In genomic region chr7:103857435-103857834, GRCh38 we compare ENCODE assay signal across 16 cellular contexts.
A peak's percentile ranks its signal among the peaks of the same experiment; 100 is the strongest.
DNase-seq lines count a peak whose midpoint lies in the region; ATAC-seq and TF ChIP-seq lines count a peak whose summit lies in the region.
"Had no signal": no experiment of that assay in that cellular context is flagged by ENCODE, and none has a peak within 500 bp of the region (broad histone marks: within the 10 kb centered on the region; RNA-seq: fewer than 3 reads in every experiment).

No MANE protein-coding gene starts in this region.

- H3K9me3 Mint-ChIP-seq in endodermal cell = no peaks in the 10 kb centered on the region
- no peaks in the 10 kb centered on the region for H3K9me3 Mint-ChIP-seq in stimulated activated naive B cell treated with anti-CD40 and anti-IgM and Interleukin-4, amounts not matched to agents 10 μg/mL and 1 μg/mL and 100 μg/mL, for 72 hours
- H3K9me3 Mint-ChIP-seq: activated CD4-positive, alpha-beta T cell treated with anti-CD3 and anti-CD28 coated beads, Interleukin-2, amount 10 ng/mL, durations not matched to agents 24 days and 14 days; activated T-cell treated with anti-CD3 and anti-CD28 coated beads, Interleukin-2, amount 50 U/mL, for 4 hours had no signal

- H3K36me3 ChIP-seq in endodermal cell (ENCODE audit: control insufficient read depth, insufficient read depth, low read length) = no peaks in the 10 kb centered on the region
- no peaks in the 10 kb centered on the region for H3K36me3 ChIP-seq in mammary epithelial cell (ENCODE audit: insufficient read depth, low read length)
- H3K36me3 ChIP-seq: right atrium auricular region had no signal

- no peaks in the 10 kb centered on the region for H3K4me1 Mint-ChIP-seq in endodermal cell
- no peaks in the 10 kb centered on the region for H3K4me1 Mint-ChIP-seq in stimulated activated naive B cell treated with anti-CD40 and anti-IgM and Interleukin-4, amounts not matched to agents 10 μg/mL and 1 μg/mL and 100 μg/mL, for 72 hours
- H3K4me1 Mint-ChIP-seq: activated CD4-positive, alpha-beta T cell treated with anti-CD3 and anti-CD28 coated beads, Interleukin-2, amount 10 ng/mL, durations not matched to agents 24 days and 14 days; natural killer cell had no signal

- no peak overlapping the region for H3K4me3 ChIP-seq in endodermal cell (ENCODE audit: low read length)
- H3K4me3 ChIP-seq in mammary epithelial cell (replicated peaks in 1 of 3; ENCODE audit: insufficient read depth in 1 of 3, low read depth in 2 of 3, low read length in 3 of 3) = no peak overlapping the region
- H3K4me3 ChIP-seq: GM23248, right atrium auricular region had no signal

- no peaks in the 10 kb centered on the region for H4K20me1 ChIP-seq in mammary epithelial cell (ENCODE audit: insufficient read depth, low read length)

- no peaks in the 10 kb centered on the region for H3K27me3 Mint-ChIP-seq in endodermal cell (ENCODE audit: insufficient read depth)
- H3K27me3 Mint-ChIP-seq in stimulated activated naive B cell treated with anti-CD40 and anti-IgM and Interleukin-4, amounts not matched to agents 10 μg/mL and 1 μg/mL and 100 μg/mL, for 72 hours = no peaks in the 10 kb centered on the region
- H3K27me3 Mint-ChIP-seq: activated CD4-positive, alpha-beta T cell treated with anti-CD3 and anti-CD28 coated beads, Interleukin-2, amount 10 ng/mL, durations not matched to agents 24 days and 14 days had no signal

- H3K27ac ChIP-seq in endodermal cell (ENCODE audit: low read depth, low read length) (no peak overlapping the region), mammary epithelial cell (ENCODE audit: insufficient read depth, low read depth, low read length) (no peak overlapping the region)
- H3K27ac ChIP-seq: GM23248, right atrium auricular region had no signal

- CTCF ChIA-PET in mammary epithelial cell (lab: Charles Lee; ENCODE audit: low non-redundant PET) = no interaction called here

- H3K79me2 ChIP-seq in mammary epithelial cell (ENCODE audit: insufficient read depth, low read length) = no peaks in the 10 kb centered on the region

- 63 to 70% methylated on average over 1 to 4 of the region's 4 CpGs for WGBS in endodermal cell (ENCODE audit: insufficient coverage in 1 of 2, insufficient read length in 1 of 2), 2 experiments
- 25% methylated on average over 4 of the region's 4 CpGs for WGBS in mammary epithelial cell (ENCODE audit: low coverage, missing lambda C conversion rate)

- ATAC-seq in stimulated activated naive B cell treated with anti-CD40 and anti-IgM and Interleukin-4, amounts not matched to agents 10 μg/mL and 1 μg/mL and 100 μg/mL, for 72 hours (replicated peaks) = no peak
- ATAC-seq: activated T-cell treated with anti-CD3 and anti-CD28 coated beads, Interleukin-2, amount 50 U/mL, for 4 hours; natural killer cell; stimulated activated naive CD8-positive, alpha-beta T cell treated with anti-CD3 and anti-CD28 coated beads, Interleukin-15, Interleukin-2, amounts not matched to agents 100 U/mL and 50 U/mL, for 24 hours had no signal

- H3K9me3 ChIP-seq in endodermal cell (ENCODE audit: control insufficient read depth, low read length) = no peaks in the 10 kb centered on the region
- no peaks in the 10 kb centered on the region for H3K9me3 ChIP-seq in mammary epithelial cell (replicated peaks; ENCODE audit: insufficient read depth, low read length)
- H3K9me3 ChIP-seq: right atrium auricular region had no signal

- TF ChIP-seq CTCF in endodermal cell (conservative IDR thresholded peaks at IDR 0.05) = peak; percentile 46
- no peak for TF ChIP-seq CTCF in mammary epithelial cell (conservative IDR thresholded peaks at IDR 0.05 in 1 of 2, IDR thresholded peaks at IDR 0.05 in 1 of 2; ENCODE audit: extremely low read depth in 1 of 2, insufficient read depth in 1 of 2, low read depth in 1 of 2, low read length in 2 of 2)

- no peak overlapping the region for H3K4me2 ChIP-seq in mammary epithelial cell (ENCODE audit: insufficient read depth, low read depth, low read length)

- dilution Hi-C loops in mammary epithelial cell (cut with HindIII; ENCODE audit: low sequenced_read_pairs) = no loop called here

- H3K4me1 ChIP-seq in endodermal cell (ENCODE audit: control insufficient read depth, insufficient read depth, low read length) (no peaks in the 10 kb centered on the region), mammary epithelial cell (ENCODE audit: insufficient read depth, low read length) (no peaks in the 10 kb centered on the region)
- H3K4me1 ChIP-seq: right atrium auricular region had no signal

- DNase-seq in DMS153 (lab: John Stamatoyannopoulos, UW) = peak; percentile 91
- DNase-seq in NCI-H1436 treated with DMSO at 0.1 percent for 48 hours (lab: John Stamatoyannopoulos, UW) = peak; percentile 57
- peak; percentile 72 for DNase-seq in NCI-H510A (lab: John Stamatoyannopoulos, UW)
- DNase-seq in endodermal cell = peak; percentile 60
- DNase-seq in mammary epithelial cell = no peak
- no peak for DNase-seq in stimulated activated CD4-positive, alpha-beta T cell treated with anti-CD3 and anti-CD28 coated beads, Interleukin-12 subunit alpha, Interleukin-12 subunit beta, amount 100 ng/mL, for 4 hours
- DNase-seq in NCI-H1048 (lab: John Stamatoyannopoulos, UW) = no peak
- DNase-seq in stimulated activated naive B cell treated with anti-CD40 and anti-IgM and Interleukin-4, amounts not matched to agents 10 μg/mL and 1 μg/mL and 100 μg/mL, for 72 hours = no peak
- DNase-seq: activated CD4-positive, alpha-beta T cell treated with anti-CD3 and anti-CD28 coated beads, Interleukin-2, amount 10 ng/mL, durations not matched to agents 24 days and 14 days; activated T-cell treated with anti-CD3 and anti-CD28 coated beads, Interleukin-2, amount 50 U/mL, for 4 hours; EL; GM23248; natural killer cell; stimulated activated CD4-positive, alpha-beta T cell treated with anti-CD3 and anti-CD28 coated beads, Interleukin-4, amount 100 ng/mL, for 4 hours; stimulated activated naive CD8-positive, alpha-beta T cell treated with anti-CD3 and anti-CD28 coated beads, Interleukin-15, Interleukin-2, amounts not matched to agents 100 U/mL and 50 U/mL, for 24 hours had no signal

- no peak overlapping the region for H3K4me3 Mint-ChIP-seq in endodermal cell
- no peak overlapping the region for H3K4me3 Mint-ChIP-seq in stimulated activated naive B cell treated with anti-CD40 and anti-IgM and Interleukin-4, amounts not matched to agents 10 μg/mL and 1 μg/mL and 100 μg/mL, for 72 hours
- H3K4me3 Mint-ChIP-seq: activated CD4-positive, alpha-beta T cell treated with anti-CD3 and anti-CD28 coated beads, Interleukin-2, amount 10 ng/mL, durations not matched to agents 24 days and 14 days; activated T-cell treated with anti-CD3 and anti-CD28 coated beads, Interleukin-2, amount 50 U/mL, for 4 hours; natural killer cell had no signal

- intact Hi-C loops in mammary epithelial cell (cut with micrococcal nuclease) = no loop called here

- H3K27me3 ChIP-seq in endodermal cell (ENCODE audit: control insufficient read depth, insufficient read depth, low read length, poor library complexity, severe bottlenecking) (no peaks in the 10 kb centered on the region), mammary epithelial cell (ENCODE audit: insufficient read depth, low read length) (no peaks in the 10 kb centered on the region)
- H3K27me3 ChIP-seq: right atrium auricular region had no signal

- no peaks in the 10 kb centered on the region for H3K36me3 Mint-ChIP-seq in endodermal cell (ENCODE audit: low read depth)
- H3K36me3 Mint-ChIP-seq in stimulated activated naive B cell treated with anti-CD40 and anti-IgM and Interleukin-4, amounts not matched to agents 10 μg/mL and 1 μg/mL and 100 μg/mL, for 72 hours = no peaks in the 10 kb centered on the region
- H3K36me3 Mint-ChIP-seq: natural killer cell had no signal

- H2AFZ ChIP-seq in mammary epithelial cell (ENCODE audit: low read depth, low read length) = no peak overlapping the region
- H2AFZ ChIP-seq: GM23248 had no signal

- in situ Hi-C loops in mammary epithelial cell (cut with MboI; ENCODE audit: low sequenced_read_pairs in 2 of 2) = no loop called here

- no peak overlapping the region for H3K27ac Mint-ChIP-seq in endodermal cell
- H3K27ac Mint-ChIP-seq in stimulated activated naive B cell treated with anti-CD40 and anti-IgM and Interleukin-4, amounts not matched to agents 10 μg/mL and 1 μg/mL and 100 μg/mL, for 72 hours = no peak overlapping the region
- H3K27ac Mint-ChIP-seq: activated CD4-positive, alpha-beta T cell treated with anti-CD3 and anti-CD28 coated beads, Interleukin-2, amount 10 ng/mL, durations not matched to agents 24 days and 14 days; natural killer cell had no signal

- no TSS peak for BruUV-seq in mammary epithelial cell (replicated peaks; lab: Mats Ljungman, UMichigan)

- no peak overlapping the region for H3K9ac ChIP-seq in endodermal cell (ENCODE audit: extremely low read depth, low read length, poor library complexity, severe bottlenecking)
- H3K9ac ChIP-seq in mammary epithelial cell (ENCODE audit: insufficient read depth, low read length) = no peak overlapping the region
- H3K9ac ChIP-seq: GM23248 had no signal

Comparison
In these comparisons a context has a peak if more than half of its experiments do, and no peak if none do; other contexts are left out.
1. DNase-seq: peak in DMS153 (single experiment), NCI-H1436 treated with DMSO at 0.1 percent for 48 hours (single experiment), NCI-H510A (single experiment) and endodermal cell (single experiment); none in mammary epithelial cell (single experiment), stimulated activated CD4-positive, alpha-beta T cell treated with anti-CD3 and anti-CD28 coated beads, Interleukin-12 subunit alpha, Interleukin-12 subunit beta, amount 100 ng/mL, for 4 hours (single experiment), NCI-H1048 (single experiment) and stimulated activated naive B cell treated with anti-CD40 and anti-IgM and Interleukin-4, amounts not matched to agents 10 μg/mL and 1 μg/mL and 100 μg/mL, for 72 hours (single experiment).